ENCODE assay signal across 18 cellular contexts in the genomic region with DNA sequence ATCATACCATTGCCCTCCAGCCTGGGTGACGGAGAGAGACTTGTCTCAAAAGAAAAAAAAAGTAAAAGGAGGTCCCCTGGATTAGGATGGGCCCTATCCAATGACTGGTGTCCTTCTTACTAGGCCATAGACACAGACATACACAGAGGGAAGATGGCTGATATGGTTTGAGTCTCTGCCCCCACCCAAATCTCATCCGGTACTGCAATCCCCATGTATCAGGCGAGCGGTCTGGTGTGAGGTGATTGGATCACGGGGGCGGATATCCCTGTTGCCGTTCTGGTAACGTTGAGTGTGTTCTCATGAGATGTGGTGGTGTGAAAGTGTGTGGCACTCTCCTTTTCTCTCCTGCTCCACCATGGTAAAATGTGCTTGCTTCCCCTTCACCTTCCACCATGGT. TPM values are rescaled to one million over a fixed set of nuclear protein-coding genes. Genes with fewer than 3 reads are reported as not detected.
DNase-seq lines count a peak whose midpoint lies in the region; FAIRE-seq and TF ChIP-seq lines count a peak whose summit lies in the region.
"Had no signal": no experiment of that assay in that cellular context is flagged by ENCODE, and none has a peak within 500 bp of the region (broad histone marks: within the 10 kb centered on the region; RNA-seq: fewer than 3 reads in every experiment).

No MANE protein-coding gene starts in this region.

- FAIRE-seq in bronchial epithelial cell (lab: Jason Lieb, UNC): peak; percentile 36
- FAIRE-seq: A204.1, GM12878 had no signal

- H3K27ac ChIP-seq in BLaER1: 0 out of 2 replicates have a peak overlapping the region, but pooled peaks have one; percentile 25
- peak overlapping the region in 3 of 11 experiments; percentile 23 to 49 (median 40); a peak in 2 of 22 replicates for H3K27ac ChIP-seq in BLaER1 treated with 17β-estradiol and CSF1 and Interleukin-3, amounts not matched to agents 10 nM and 100 nM

- peaks cover 20% of the 10 kb centered on the region for H3K9me3 ChIP-seq in BLaER1
- H3K9me3 ChIP-seq in BLaER1 treated with 17β-estradiol and CSF1 and Interleukin-3, amounts not matched to agents 10 nM and 100 nM (replicated peaks in 1 of 11): peaks cover 9 to 40% (median 21%) of the 10 kb centered on the region in 11 experiments; a peak in 21 of 22 replicates
- H3K9me3 ChIP-seq: BE2C, HAP-1 had no signal

- no peaks in the 10 kb centered on the region; the same call in 1 of the 2 replicates for H3K36me3 ChIP-seq in BLaER1
- H3K36me3 ChIP-seq in BLaER1 treated with 17β-estradiol and CSF1 and Interleukin-3, amounts not matched to agents 10 nM and 100 nM: peaks cover 0 to 9% (median 0%) of the 10 kb centered on the region in 11 experiments; a peak in 3 of 22 replicates
- no peaks in the 10 kb centered on the region for H3K36me3 ChIP-seq in bronchial epithelial cell (ENCODE audit: control insufficient read depth, insufficient read depth, low read length)
- H3K36me3 ChIP-seq: BE2C, HAP-1 had no signal

- peak overlapping the region; percentile 94 for H3K4me2 ChIP-seq in BLaER1
- peak overlapping the region in 8 of 11 experiments; percentile 58 to 82 (median 67); a peak in 14 of 22 replicates for H3K4me2 ChIP-seq in BLaER1 treated with 17β-estradiol and CSF1 and Interleukin-3, amounts not matched to agents 10 nM and 100 nM

- no peak overlapping the region for H3K9ac ChIP-seq in BLaER1
- no peak overlapping the region for H3K9ac ChIP-seq in BLaER1 treated with 17β-estradiol and CSF1 and Interleukin-3, amounts not matched to agents 10 nM and 100 nM

- peaks cover 69% of the 10 kb centered on the region for H3K4me1 ChIP-seq in BLaER1
- peaks cover 19 to 66% (median 54%) of the 10 kb centered on the region in 10 experiments for H3K4me1 ChIP-seq in BLaER1 treated with 17β-estradiol and CSF1 and Interleukin-3, amounts not matched to agents 10 nM and 100 nM
- H3K4me1 ChIP-seq: BE2C, HAP-1 had no signal

- no peak overlapping the region for H3K4me3 ChIP-seq in BLaER1
- H3K4me3 ChIP-seq in BLaER1 treated with 17β-estradiol and CSF1 and Interleukin-3, amounts not matched to agents 10 nM and 100 nM: no peak overlapping the region
- no peak overlapping the region for H3K4me3 ChIP-seq in bronchial epithelial cell (ENCODE audit: low read depth, low read length)
- H3K4me3 ChIP-seq: GM12878, HAP-1 had no signal

- no peak for TF ChIP-seq CTCF in bronchial epithelial cell (IDR thresholded peaks at IDR 0.05; ENCODE audit: insufficient read depth, low read length, severe bottlenecking)

- H4K20me1 ChIP-seq in BLaER1: no peaks in the 10 kb centered on the region
- H4K20me1 ChIP-seq in BLaER1 treated with 17β-estradiol and CSF1 and Interleukin-3, amounts not matched to agents 10 nM and 100 nM: no peaks in the 10 kb centered on the region

- no peak for DNase-seq in bronchial epithelial cell (ENCODE audit: low read depth)
- peak; percentile 23 for DNase-seq in ureter (ENCODE audit: low spot score)
- no peak for DNase-seq in activated CD4-positive, alpha-beta T cell treated with anti-CD3 and anti-CD28 coated beads for 1 hour
- no peak for DNase-seq in SW480 (ENCODE audit: low spot score)
- DNase-seq in NCI-H345 treated with DMSO at 0.1 percent for 48 hours (lab: John Stamatoyannopoulos, UW; ENCODE audit: unreplicated experiment): no peak
- DNase-seq: ACHN; BE2C; CD4-positive, alpha-beta memory T cell; DND-41; EL had no signal

- H3K27me3 ChIP-seq in BLaER1: no peaks in the 10 kb centered on the region
- no peaks in the 10 kb centered on the region for H3K27me3 ChIP-seq in BLaER1 treated with 17β-estradiol and CSF1 and Interleukin-3, amounts not matched to agents 10 nM and 100 nM
- no peaks in the 10 kb centered on the region for H3K27me3 ChIP-seq in bronchial epithelial cell (ENCODE audit: control insufficient read depth, insufficient read depth, low read length)
- H3K27me3 ChIP-seq: BE2C had no signal

RNA-seq across cellular contexts. Expression of a gene that starts 7.8 kb away (rescaled TPM):
- 59.5 and 67.4 TPM in 2 replicates for total RNA-seq in bronchial epithelial cell
- total RNA-seq in ureter: 344 TPM

RNA-seq across cellular contexts. Expression of a gene that starts 31.2 kb away (rescaled TPM):
- total RNA-seq in bronchial epithelial cell (not detected in 2 replicates), ureter (not detected)
- total RNA-seq: CD4-positive, alpha-beta memory T cell; G401; GM12878; H4; HT-29 had no signal

RNA-seq across cellular contexts. Expression of a gene that starts 45.9 kb away (rescaled TPM):
- total RNA-seq in bronchial epithelial cell (not detected in 2 replicates), ureter (0.31 TPM)
- total RNA-seq: CD4-positive, alpha-beta memory T cell; G401; GM12878; H4; HT-29 had no signal
